ENCODE assay signal across 8 cellular contexts in genomic region chr12:68374315-68374982, GRCh38. TPM values are rescaled to one million over a fixed set of nuclear protein-coding genes. Genes with fewer than 3 reads are reported as not detected.
A peak's percentile ranks its signal among the peaks of the same experiment; 100 is the strongest.
DNase-seq lines count a peak whose midpoint lies in the region; ATAC-seq, FAIRE-seq and TF ChIP-seq lines count a peak whose summit lies in the region.

No MANE protein-coding gene starts in this region.

- peaks cover 12% of the 10 kb centered on the region for H3F3A ChIP-seq in PC-9 (ENCODE audit: insufficient read depth, low read depth)

- H3K36me3 ChIP-seq in PC-9 (ENCODE audit: low read depth) (no peaks in the 10 kb centered on the region), bronchial epithelial cell (ENCODE audit: control insufficient read depth, insufficient read depth, low read length) (no peaks in the 10 kb centered on the region)

- no TSS peak for BruUV-seq in PC-9 (replicated peaks; lab: Mats Ljungman, UMichigan)

- intact Hi-C loops in PC-9 (cut with micrococcal nuclease; ENCODE audit: unreplicated experiment) (no loop called here), cardiac septum (cut with DNase I) (no loop called here)

- H4K20me1 ChIP-seq in PC-9 (ENCODE audit: insufficient read depth): no peaks in the 10 kb centered on the region

- FAIRE-seq in bronchial epithelial cell (lab: Jason Lieb, UNC): no peak

- peak overlapping the region; percentile 26 for H3K4me2 ChIP-seq in PC-9

- no peak overlapping the region for H2AFZ ChIP-seq in PC-9

- peak; percentile 99 for ATAC-seq in GM18517 (IDR thresholded peaks at IDR 0.05; ENCODE audit: unreplicated experiment)
- ATAC-seq in HG02763 (IDR thresholded peaks at IDR 0.05; ENCODE audit: unreplicated experiment): peak; percentile 96

- H3K4me3 ChIP-seq in PC-9 (no peak overlapping the region), bronchial epithelial cell (ENCODE audit: low read depth, low read length) (no peak overlapping the region)

- H3K9me2 ChIP-seq in PC-9 (ENCODE audit: insufficient read depth): no peaks in the 10 kb centered on the region

- 0 out of 2 replicates have a peak overlapping the region, but pooled peaks have one; percentile 18 for H3K27ac ChIP-seq in PC-9

- no peaks in the 10 kb centered on the region for H3K9me3 ChIP-seq in PC-9 (ENCODE audit: insufficient read depth, low read depth)

- peak; percentile 38 to 87 for DNase-seq in PC-9
- DNase-seq in bronchial epithelial cell (ENCODE audit: low read depth): peak; percentile 89
- DNase-seq in stimulated activated CD8-positive, alpha-beta memory T cell treated with anti-CD3 and anti-CD28 coated beads, Interleukin-7, amount 100 ng/mL, for 4 hours (ENCODE audit: low read depth in 2 of 2): peak; percentile 25 to 50
- no peak for DNase-seq in occipital lobe (lab: John Stamatoyannopoulos, UW)
- no peak for DNase-seq in cardiac septum (ENCODE audit: low spot score)
- DNase-seq in mucosa of gallbladder (ENCODE audit: low spot score): no peak

- POLR2A ChIA-PET in PC-9 (lab: Charles Lee; ENCODE audit: unreplicated experiment): interaction anchor here (0.7 kb wide), 1 partner anchor 679 kb away, joined by 3 read pairs; no protein-coding TSS in a partner anchor

- H3K27me3 ChIP-seq in PC-9 (ENCODE audit: insufficient read depth, low read depth) (no peaks in the 10 kb centered on the region), bronchial epithelial cell (ENCODE audit: control insufficient read depth, insufficient read depth, low read length) (no peaks in the 10 kb centered on the region)

- CTCF ChIA-PET in PC-9 (lab: Charles Lee): no interaction called here

- peaks cover 23% of the 10 kb centered on the region for H3K4me1 ChIP-seq in PC-9 (replicated peaks; ENCODE audit: insufficient read depth)

- no peaks in the 10 kb centered on the region for H3K79me2 ChIP-seq in PC-9 (ENCODE audit: low read depth)

- TF ChIP-seq CTCF in PC-9 (conservative IDR thresholded peaks at IDR 0.05) (no peak), bronchial epithelial cell (IDR thresholded peaks at IDR 0.05; ENCODE audit: insufficient read depth, low read length, severe bottlenecking) (no peak)

RNA-seq across cellular contexts. Expression of gene MDM1, which starts 42.3 kb away (rescaled TPM):
- total RNA-seq in PC-9 (2021) (9.5 and 14.0 TPM in 2 replicates), bronchial epithelial cell (5.8 and 6.4 TPM in 2 replicates), occipital lobe (29.8 TPM), cardiac septum (5.0 TPM), mucosa of gallbladder (15.0 TPM)

Comparison
In these comparisons a context has a peak if more than half of its experiments do, and no peak if none do; other contexts are left out.
1. DNase-seq: peak in PC-9 (2 of 2), bronchial epithelial cell (single experiment) and stimulated activated CD8-positive, alpha-beta memory T cell treated with anti-CD3 and anti-CD28 coated beads, Interleukin-7, amount 100 ng/mL, for 4 hours (2 of 2); none in occipital lobe (single experiment), cardiac septum (single experiment) and mucosa of gallbladder (single experiment).